In the genomic region with DNA sequence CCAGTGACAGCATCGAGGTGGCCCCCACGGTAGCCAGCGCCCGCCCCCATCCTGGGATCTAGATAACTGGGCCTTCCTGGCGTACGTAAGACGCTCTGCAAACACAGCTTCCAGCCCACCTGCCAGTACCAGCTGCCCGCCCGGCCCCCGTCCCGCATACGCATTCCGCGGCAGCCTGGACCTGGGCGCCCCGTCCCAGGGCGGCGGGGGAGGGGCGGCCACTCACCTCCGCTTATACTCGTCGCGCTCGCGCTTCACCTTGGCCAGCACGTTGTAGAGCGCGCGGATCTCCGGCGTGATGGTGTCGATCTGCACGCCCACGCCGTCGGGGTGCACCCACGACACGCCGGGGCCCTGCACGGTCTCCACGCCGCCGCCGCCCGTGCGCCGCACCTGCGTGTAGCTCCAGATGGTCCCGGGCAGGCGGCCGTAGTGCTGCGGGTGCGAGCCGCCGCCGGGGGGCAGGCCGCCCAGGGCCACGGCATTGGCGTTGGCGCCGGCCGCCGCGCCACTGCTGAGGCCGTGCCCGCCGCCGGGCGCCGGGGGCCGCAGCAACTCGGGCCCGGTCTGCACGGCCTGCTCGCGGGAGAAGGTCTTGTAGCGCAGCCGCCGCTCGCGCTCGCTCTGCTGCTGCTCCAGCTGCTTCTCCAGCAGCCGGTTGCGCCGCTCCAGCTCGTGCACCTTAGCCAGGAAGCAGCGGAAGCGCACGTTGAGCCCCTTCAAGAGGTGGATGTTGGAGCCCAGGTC, we compare ENCODE assay signal across 8 cellular contexts. TPM values are rescaled to one million over a fixed set of nuclear protein-coding genes. Genes with fewer than 3 reads are reported as not detected.
DNase-seq lines count a peak whose midpoint lies in the region; ATAC-seq and TF ChIP-seq lines count a peak whose summit lies in the region.

No MANE protein-coding gene starts in this region.

- H4K20me1 ChIP-seq in PC-3 (ENCODE audit: low read length): peaks cover 44% of the 10 kb centered on the region

- DNase-seq in PC-3: peak; percentile 39
- peak; percentile 47 for DNase-seq in activated effector memory CD4-positive, alpha-beta T cell treated with Interleukin-2 at 50 U/mL for 16 hours
- DNase-seq in glomerular visceral epithelial cell (ENCODE audit: extremely low spot score): peak; percentile 47
- peak; percentile 39 to 74 for DNase-seq in psoas muscle
- no peak for DNase-seq in occipital lobe (lab: John Stamatoyannopoulos, UW)
- DNase-seq in middle frontal gyrus (ENCODE audit: extremely low spot score, low spot score): no peak

- BruUV-seq in PC-3 (replicated peaks; lab: Mats Ljungman, UMichigan): no TSS peak

- H3K27ac ChIP-seq in PC-3 (ENCODE audit: low read length) (no peak overlapping the region; the same call in 1 of the 2 replicates), psoas muscle (peak overlapping the region; percentile 23)

- H3K9ac ChIP-seq in PC-3 (ENCODE audit: low read length): peak overlapping the region; percentile 72

- POLR2A ChIA-PET in PC-3 (lab: Charles Lee; ENCODE audit: unreplicated experiment): no interaction called here

- H3K27me3 ChIP-seq in PC-3 (ENCODE audit: low read length) (no peaks in the 10 kb centered on the region), psoas muscle (ENCODE audit: insufficient read depth in 3 of 3, low read length in 2 of 3) (no peaks in the 10 kb centered on the region)

- H3K36me3 ChIP-seq in PC-3 (ENCODE audit: low read depth, low read length) (peaks cover 8% of the 10 kb centered on the region; the same call in 1 of the 2 replicates), psoas muscle (ENCODE audit: insufficient read depth in 1 of 2, low read depth in 1 of 2) (no peaks in the 10 kb centered on the region)

- H3K4me3 ChIP-seq in PC-3 (ENCODE audit: low read length) (peak overlapping the region; percentile 99), psoas muscle (peak overlapping the region; percentile 80)

- H3K9me3 ChIP-seq in PC-3 (ENCODE audit: low read length): no peaks in the 10 kb centered on the region
- H3K9me3 ChIP-seq in psoas muscle: no peaks in the 10 kb centered on the region

- no peaks in the 10 kb centered on the region for H3K9me2 ChIP-seq in PC-3 (replicated peaks; ENCODE audit: low read length)

- peaks cover 54% of the 10 kb centered on the region for H3K79me2 ChIP-seq in PC-3 (ENCODE audit: low read length)

- intact Hi-C loops in PC-3 (cut with micrococcal nuclease): loop anchor here (1.0 to 5.0 kb wide), 4 partner anchors 29 to 55 kb away; a partner anchor contains a TSS
- intact Hi-C loops in psoas muscle (cut with DNase I): loop anchor here in 1 of 2 donors (5.0 to 10.0 kb wide), 2 partner anchors 33 to 119 kb away; no protein-coding TSS in a partner anchor

- ATAC-seq in GM18498 (IDR thresholded peaks at IDR 0.05; ENCODE audit: unreplicated experiment): peak; percentile 20
- ATAC-seq in HG02870 (IDR thresholded peaks at IDR 0.05; ENCODE audit: unreplicated experiment): peak; percentile 7
- ATAC-seq in PC-3: peak; percentile 27
- ATAC-seq in psoas muscle: peak in 3 of 4 donors; percentile 2 to 29 (median 8)

- no peaks in the 10 kb centered on the region for H3F3A ChIP-seq in PC-3 (ENCODE audit: low read length, unreplicated experiment)

- H3K4me1 ChIP-seq in PC-3 (ENCODE audit: insufficient read depth, low read length) (peaks cover 36% of the 10 kb centered on the region), psoas muscle (peaks cover 23% of the 10 kb centered on the region)

- no peak overlapping the region for H2AFZ ChIP-seq in PC-3 (ENCODE audit: low read length)

- WGBS in psoas muscle, 3 donors: 1 to 3% (median 2%) methylated on average over 48 to 89 of the region's 89 CpGs

- H3K4me2 ChIP-seq in PC-3 (ENCODE audit: low read length): peak overlapping the region; percentile 95

- TF ChIP-seq CTCF in PC-3 (conservative IDR thresholded peaks at IDR 0.05; ENCODE audit: low read depth, low read length) (no peak), psoas muscle (IDR thresholded peaks at IDR 0.05) (peak; percentile 13)

- CTCF ChIA-PET in PC-3 (lab: Charles Lee): interaction anchor here (0.6 to 2.2 kb wide), 4 partner anchors 42 to 1295 kb away, joined by 3 to 9 read pairs (median 7); no protein-coding TSS in a partner anchor

RNA-seq across cellular contexts. Expression of a gene that starts 0.9 kb away (rescaled TPM):
- total RNA-seq in PC-3 (2014; rRNA removed): 30.7 and 55.2 TPM in 2 replicates
- 10 to 100 TPM in 1 of 4 donors, 1 to 10 TPM in 3; 3.7 to 14.0 (median 6.8) TPM for total RNA-seq in psoas muscle
- polyA plus RNA-seq in psoas muscle: 1 to 10 TPM in 2 of 3 donors, under 1 TPM in 1; 0.94 to 1.9 (median 1.2) TPM
- 5.8 TPM for total RNA-seq in occipital lobe

RNA-seq across cellular contexts. Expression of a gene that starts 53.3 kb away (rescaled TPM):
- 18.1 and 24.9 TPM in 2 replicates for total RNA-seq in PC-3 (2014; rRNA removed)
- total RNA-seq in psoas muscle: 10 to 100 TPM; 31.9 to 81.1 (median 47.0) TPM
- polyA plus RNA-seq in psoas muscle: 10 to 100 TPM; 19.5 to 28.6 (median 22.7) TPM
- 6.4 TPM for total RNA-seq in occipital lobe

Comparison
In these comparisons a context has a peak if more than half of its experiments do, and no peak if none do; other contexts are left out.
1. DNase-seq: peak in PC-3 (single experiment), activated effector memory CD4-positive, alpha-beta T cell treated with Interleukin-2 at 50 U/mL for 16 hours (single experiment), glomerular visceral epithelial cell (single experiment) and psoas muscle (2 of 2); none in occipital lobe (single experiment) and middle frontal gyrus (single experiment).
2. Peak in every context shown above with its lines, with median percentiles within 50 percentile points of each other: ATAC-seq.